In genomic region chrX:153334654-153335295, GRCh38 we compare ENCODE assay signal across 8 cellular contexts. TPM values are rescaled to one million over a fixed set of nuclear protein-coding genes. Genes with fewer than 3 reads are reported as not detected.
DNase-seq lines count a peak whose midpoint lies in the region; ATAC-seq and TF ChIP-seq lines count a peak whose summit lies in the region.

No MANE protein-coding gene starts in this region.

- peak overlapping the region; percentile 66 for H3K9ac ChIP-seq in SU-DHL-6 (ENCODE audit: low read length)

- H3K4me1 ChIP-seq in gastrocnemius medialis: peaks cover 0 to 4% of the 10 kb centered on the region in 2 donors

- TF ChIP-seq POLR2A in gastrocnemius medialis (IDR thresholded peaks at IDR 0.05): no peak

- H3K9me2 ChIP-seq in SU-DHL-6 (replicated peaks; ENCODE audit: insufficient read depth, low read length): no peaks in the 10 kb centered on the region

- H3K9me3 ChIP-seq in SU-DHL-6 (ENCODE audit: insufficient read depth, low read length) (no peaks in the 10 kb centered on the region), gastrocnemius medialis (no peaks in the 10 kb centered on the region)

- intact Hi-C loops in gastrocnemius medialis (cut with DNase I; ENCODE audit: low total_unique reads): no loop called here

- no peak overlapping the region for H3K27ac ChIP-seq in SU-DHL-6 (ENCODE audit: low read depth, low read length)
- peak overlapping the region; percentile 62 to 71 (median 64) for H3K27ac ChIP-seq in gastrocnemius medialis

- no peaks in the 10 kb centered on the region for H3K79me2 ChIP-seq in SU-DHL-6 (ENCODE audit: insufficient read depth, low read length)

- no peak for ATAC-seq in gastrocnemius medialis

- TF ChIP-seq CTCF in GM12875 (IDR thresholded peaks at IDR 0.05; ENCODE audit: borderline replicate concordance, insufficient read depth, low read depth, low read length): no peak
- no peak for TF ChIP-seq CTCF in SU-DHL-6 (IDR thresholded peaks at IDR 0.05; ENCODE audit: insufficient read depth, low read length, poor library complexity, severe bottlenecking)
- TF ChIP-seq CTCF in fibroblast of the aortic adventitia (IDR thresholded peaks at IDR 0.05; ENCODE audit: insufficient read depth, low read length): no peak
- no peak for TF ChIP-seq CTCF in gastrocnemius medialis (IDR thresholded peaks at IDR 0.05 in 4 of 5, conservative IDR thresholded peaks at IDR 0.05 in 1 of 5)
- TF ChIP-seq CTCF in GM20000 (IDR thresholded peaks at IDR 0.05; ENCODE audit: extremely low read depth, missing control alignments): no peak
- no peak for TF ChIP-seq CTCF in GM10266 (IDR thresholded peaks at IDR 0.05; ENCODE audit: control insufficient read depth, insufficient read depth, low read depth, missing control alignments)

- DNase-seq in fibroblast of the aortic adventitia (ENCODE audit: low read depth): no peak
- no peak for DNase-seq in gastrocnemius medialis
- no peak for DNase-seq in LoVo (ENCODE audit: low spot score)
- DNase-seq in DMS114 treated with DMSO at 0.1 percent for 48 hours (lab: John Stamatoyannopoulos, UW; ENCODE audit: unreplicated experiment): no peak
- DNase-seq in GM20000 (ENCODE audit: low spot score): no peak
- no peak for DNase-seq in GM10266 (ENCODE audit: extremely low spot score)

- H3K4me2 ChIP-seq in SU-DHL-6 (ENCODE audit: low read depth, low read length, poor library complexity, severe bottlenecking): peak overlapping the region; percentile 59

- H3K27me3 ChIP-seq in SU-DHL-6 (ENCODE audit: low read length): no peaks in the 10 kb centered on the region
- H3K27me3 ChIP-seq in gastrocnemius medialis: no peaks in the 10 kb centered on the region

- H3F3A ChIP-seq in SU-DHL-6 (ENCODE audit: insufficient read depth): no peaks in the 10 kb centered on the region

- H3K36me3 ChIP-seq in SU-DHL-6 (ENCODE audit: low read length) (no peaks in the 10 kb centered on the region), gastrocnemius medialis (no peaks in the 10 kb centered on the region)

- in situ Hi-C loops in gastrocnemius medialis (cut with MboI; ENCODE audit: low sequenced_read_pairs in 4 of 4): loop anchor here in 1 of 4 donors (25.0 kb wide), 1 partner anchor 372 kb away; no protein-coding TSS in a partner anchor

- no peaks in the 10 kb centered on the region for H4K20me1 ChIP-seq in SU-DHL-6 (ENCODE audit: low read depth, low read length)

- H3K4me3 ChIP-seq in GM12875 (ENCODE audit: low read depth, low read length) (peak overlapping the region; percentile 78), SU-DHL-6 (ENCODE audit: insufficient read depth, low read length, poor library complexity, severe bottlenecking) (peak overlapping the region; percentile 56), fibroblast of the aortic adventitia (ENCODE audit: low read depth, low read length) (peak overlapping the region; percentile 77), gastrocnemius medialis (peak overlapping the region; percentile 60 to 74 (median 66))

- peak overlapping the region; percentile 82 for H2AFZ ChIP-seq in SU-DHL-6 (ENCODE audit: low read depth, low read length, severe bottlenecking)

RNA-seq across cellular contexts. Expression of gene ZNF275, which starts 0.8 kb away (rescaled TPM):
- 6.1 and 10.1 TPM in 2 replicates for total RNA-seq in fibroblast of the aortic adventitia (ENCODE audit: low replicate concordance)
- total RNA-seq in gastrocnemius medialis: 1 to 10 TPM; 4.6 to 7.6 (median 5.0) TPM

RNA-seq across cellular contexts. Expression of gene PNMA6F, which starts 13.2 kb away (rescaled TPM):
- total RNA-seq in fibroblast of the aortic adventitia (ENCODE audit: low replicate concordance) (not detected in 2 replicates), gastrocnemius medialis (not detected)
